8 cellular contexts compared by ENCODE assay signal in genomic region chr4:121823505-121824170, GRCh38. TPM values are rescaled to one million over a fixed set of nuclear protein-coding genes. Genes with fewer than 3 reads are reported as not detected.
DNase-seq lines count a peak whose midpoint lies in the region; ATAC-seq and TF ChIP-seq lines count a peak whose summit lies in the region.

CCNA2 (minus strand) TSS chr4:121823883; CDS start chr4:121823628, 255 bp downstream.

- no peaks in the 10 kb centered on the region for H3K9me3 ChIP-seq in duodenal mucosa (ENCODE audit: control insufficient read depth in 1 of 2, low read length in 2 of 2)
- H3K9me3 ChIP-seq in right lobe of liver, result no peaks in the 10 kb centered on the region

- no peaks in the 10 kb centered on the region for H3K9me3 Mint-ChIP-seq in activated CD4-positive, alpha-beta memory T cell treated with anti-CD3 and anti-CD28 coated beads for 36 hours

- peak; percentile 98 for DNase-seq in CD1c-positive myeloid dendritic cell (ENCODE audit: extremely low spot score)
- DNase-seq in NCI-H82 treated with DMSO at 0.1 percent for 48 hours (lab: John Stamatoyannopoulos, UW; ENCODE audit: unreplicated experiment), result peak; percentile 94
- DNase-seq in activated CD4-positive, alpha-beta memory T cell treated with anti-CD3 and anti-CD28 coated beads for 36 hours, result peak; percentile 99
- peak; percentile 95 to 98 (median 97) for DNase-seq in right lobe of liver
- DNase-seq in stimulated activated CD4-positive, alpha-beta T cell treated with anti-CD3 and anti-CD28 coated beads, Interleukin-4, amount 100 ng/mL, for 4 hours, result peak; percentile 91 to 94

- H3K27me3 Mint-ChIP-seq in activated CD4-positive, alpha-beta memory T cell treated with anti-CD3 and anti-CD28 coated beads for 36 hours, result no peaks in the 10 kb centered on the region

- H3K27ac ChIP-seq in duodenal mucosa (ENCODE audit: low read depth, low read length), result no peak within 1 kb of the TSS
- H3K27ac ChIP-seq in right lobe of liver, result peak within 1 kb of the TSS; percentile 44 to 59 (median 54)

- WGBS in right lobe of liver (ENCODE audit: insufficient coverage, low coverage, low lambda C conversion rate, missing lambda C conversion rate), result 1% methylated on average over 20 of the region's 63 CpGs

- H3K27me3 ChIP-seq in duodenal mucosa (ENCODE audit: control insufficient read depth in 1 of 2, insufficient read depth in 2 of 2, low read length in 2 of 2), result no peaks in the 10 kb centered on the region
- H3K27me3 ChIP-seq in right lobe of liver, result no peaks in the 10 kb centered on the region

- H3K4me3 Mint-ChIP-seq in activated CD4-positive, alpha-beta memory T cell treated with anti-CD3 and anti-CD28 coated beads for 36 hours, result peak within 1 kb of the TSS; percentile 97

- ATAC-seq in GM19438 (IDR thresholded peaks at IDR 0.05; ENCODE audit: low read depth, unreplicated experiment) (peak; percentile 91), HG03575 (IDR thresholded peaks at IDR 0.05; ENCODE audit: extremely low read depth, insufficient number of reproducible peaks, low FRiP score, unreplicated experiment) (peak; percentile 76), right lobe of liver (peak; percentile 100)

- H3K4me3 ChIP-seq in duodenal mucosa (ENCODE audit: low read depth in 1 of 2, low read length in 2 of 2), result peak within 1 kb of the TSS; percentile 71 to 87
- H3K4me3 ChIP-seq in right lobe of liver, result peak within 1 kb of the TSS; percentile 56 to 59 (median 58)

- peak within 1 kb of the TSS; percentile 81 for H3K27ac Mint-ChIP-seq in activated CD4-positive, alpha-beta memory T cell treated with anti-CD3 and anti-CD28 coated beads for 36 hours

- TF ChIP-seq POLR2A in right lobe of liver (IDR thresholded peaks at IDR 0.05), result peak; percentile 63

- POLR2A ChIA-PET in activated CD4-positive, alpha-beta memory T cell treated with anti-CD3 and anti-CD28 coated beads for 36 hours (lab: Charles Lee), result interaction anchor here (2.6 to 2.9 kb wide), 2 partner anchors 22 to 46 kb away, joined by 6 to 15 read pairs; partner anchors contain the start of genes BBS7 and EXOSC9

- CTCF ChIA-PET in activated CD4-positive, alpha-beta memory T cell treated with anti-CD3 and anti-CD28 coated beads for 36 hours (lab: Charles Lee), result no interaction called here

- intact Hi-C loops in activated CD4-positive, alpha-beta memory T cell treated with anti-CD3 and anti-CD28 coated beads for 36 hours (cut with micrococcal nuclease), result loop anchor here (1.0 to 5.0 kb wide), 6 partner anchors 22 to 1099 kb away; partner anchors contain the start of genes ANXA5, BBS7, BLTP1 and EXOSC9
- intact Hi-C loops in right lobe of liver (cut with DNase I), result no loop called here

- H3K4me1 ChIP-seq in duodenal mucosa (ENCODE audit: control insufficient read depth in 1 of 2, insufficient read depth in 2 of 2, low read length in 2 of 2), result peaks cover 3 to 9% of the 10 kb centered on the region in 2 donors
- H3K4me1 ChIP-seq in right lobe of liver, result no peaks in the 10 kb centered on the region

- H3K4me1 Mint-ChIP-seq in activated CD4-positive, alpha-beta memory T cell treated with anti-CD3 and anti-CD28 coated beads for 36 hours (ENCODE audit: low read depth), result peaks cover 25% of the 10 kb centered on the region

- TF ChIP-seq CTCF in right lobe of liver (IDR thresholded peaks at IDR 0.05), result no peak

- H3K36me3 Mint-ChIP-seq in activated CD4-positive, alpha-beta memory T cell treated with anti-CD3 and anti-CD28 coated beads for 36 hours, result peaks cover 35% of the 10 kb centered on the region

- H3K36me3 ChIP-seq in duodenal mucosa (ENCODE audit: control insufficient read depth in 1 of 2, insufficient read depth in 2 of 2, low read length in 2 of 2) (peaks cover 0 to 16% of the 10 kb centered on the region in 2 donors), right lobe of liver (no peaks in the 10 kb centered on the region)

- peak within 1 kb of the TSS; percentile 72 to 87 for H3K9ac ChIP-seq in duodenal mucosa (ENCODE audit: low read depth in 1 of 2, low read length in 2 of 2)

RNA-seq across cellular contexts. Expression of gene CCNA2, which starts in this region (rescaled TPM):
- 100 to 1,000 TPM in 1 of 2 experiments, 10 to 100 TPM in 1; 98.2 to 100 TPM for total RNA-seq in activated CD4-positive, alpha-beta memory T cell treated with anti-CD3 and anti-CD28 coated beads for 36 hours
- total RNA-seq in right lobe of liver, result 1 to 10 TPM in 3 of 6 experiments, under 1 TPM in 3; 0.15 to 4.3 (median 1.4) TPM

Comparison
In these comparisons a context has a peak if more than half of its experiments do, and no peak if none do; other contexts are left out.
1. RNA of gene CCNA2 (total RNA-seq): 98.2 to 100 TPM in activated CD4-positive, alpha-beta memory T cell treated with anti-CD3 and anti-CD28 coated beads for 36 hours; 0.15 to 4.3 TPM in right lobe of liver; every median in the first group is over 10 times any median in the second.
2. Peak in every context shown above with its lines, with median percentiles within 50 percentile points of each other: DNase-seq and ATAC-seq.